In genomic region chr5:5418006-5418405, GRCh38 we compare ENCODE assay signal across 23 cellular contexts.
"Had no signal": no experiment of that assay in that cellular context is flagged by ENCODE, and none has a peak within 500 bp of the region (broad histone marks: within the 10 kb centered on the region; RNA-seq: fewer than 3 reads in every experiment).

No MANE protein-coding gene starts in this region.

- H3K4me3 ChIP-seq: ascending aorta, breast epithelium, esophagus squamous epithelium, heart right ventricle, left ventricle myocardium inferior, ovary, psoas muscle, skin epidermis, tibial artery had no signal

- H3K27ac ChIP-seq: ascending aorta, breast epithelium, esophagus squamous epithelium, heart right ventricle, left ventricle myocardium inferior, ovary, psoas muscle, skin epidermis, tibial artery had no signal

- ATAC-seq: activated T-cell treated with anti-CD3 and anti-CD28 coated beads, Interleukin-2, amount 50 U/mL, for 4 hours; heart right ventricle; psoas muscle; right cardiac atrium; stimulated activated naive CD8-positive, alpha-beta T cell treated with anti-CD3 and anti-CD28 coated beads, Interleukin-15, Interleukin-2, amounts not matched to agents 100 U/mL and 50 U/mL, for 24 hours had no signal

- H3K9me3 Mint-ChIP-seq: activated T-cell treated with anti-CD3 and anti-CD28 coated beads, Interleukin-2, amount 50 U/mL, for 4 hours had no signal

- DNase-seq: activated CD4-positive, alpha-beta T cell treated with anti-CD3 and anti-CD28 coated beads, Interleukin-2, amount 50 U/mL, for 1 hour; activated CD8-positive, alpha-beta memory T cell treated with anti-CD3 and anti-CD28 coated beads, Interleukin-2, amount 50 U/mL, for 4 hours; activated naive CD4-positive, alpha-beta T cell treated with anti-CD3 and anti-CD28 coated beads, Interleukin-2, amount 50 U/mL, for 16 hours; activated T-cell treated with anti-CD3 and anti-CD28 coated beads, Interleukin-2, amount 50 U/mL, for 4 hours; cerebellar nuclear complex; effector CD4-positive, alpha-beta T cell; esophagus squamous epithelium; heart right ventricle; kidney glomerular epithelial cell; left ventricle myocardium inferior; mammary epithelial cell; midbrain; psoas muscle; right cardiac atrium; stimulated activated naive CD8-positive, alpha-beta T cell treated with anti-CD3 and anti-CD28 coated beads, Interleukin-15, Interleukin-2, amounts not matched to agents 100 U/mL and 50 U/mL, for 24 hours; substantia nigra; T-helper 9 cell; tibial artery had no signal

- H3K27me3 ChIP-seq: ascending aorta, breast epithelium, esophagus squamous epithelium, heart right ventricle, ovary, tibial artery had no signal

- FAIRE-seq: endothelial cell of umbilical vein had no signal

- H3K36me3 ChIP-seq: ascending aorta, breast epithelium, esophagus squamous epithelium, heart right ventricle, left ventricle myocardium inferior, ovary, tibial artery had no signal

- H3K9me3 ChIP-seq: ascending aorta, breast epithelium, esophagus squamous epithelium, left ventricle myocardium inferior, ovary, psoas muscle, tibial artery had no signal
